ENCODE assay signal across 1 cellular context in the genomic region with DNA sequence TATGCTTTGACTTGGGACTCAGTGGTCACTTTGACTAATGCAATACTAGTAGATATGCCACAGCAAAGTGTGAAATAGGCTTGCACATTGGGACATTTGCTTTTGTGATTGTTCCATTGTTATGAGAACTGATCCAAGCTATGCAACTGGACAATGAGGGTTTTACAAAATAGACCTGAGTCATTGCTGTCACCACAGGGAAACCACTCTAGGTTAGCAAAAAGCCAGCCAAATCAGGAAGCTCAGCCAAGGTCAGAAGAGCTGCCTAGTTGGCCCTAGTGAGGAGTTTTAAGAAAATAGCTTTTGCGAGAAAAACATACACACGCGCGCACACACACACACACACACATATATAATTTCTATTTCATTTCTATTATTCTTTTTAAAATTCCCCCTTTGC.
TF ChIP-seq lines count a peak whose summit lies in the region.

No MANE protein-coding gene starts in this region.

TF ChIP-seq in H1, 55 proteins besides CTCF, POLR2A, EP300 and RAD21:
- TF ChIP-seq, protein P1, sequence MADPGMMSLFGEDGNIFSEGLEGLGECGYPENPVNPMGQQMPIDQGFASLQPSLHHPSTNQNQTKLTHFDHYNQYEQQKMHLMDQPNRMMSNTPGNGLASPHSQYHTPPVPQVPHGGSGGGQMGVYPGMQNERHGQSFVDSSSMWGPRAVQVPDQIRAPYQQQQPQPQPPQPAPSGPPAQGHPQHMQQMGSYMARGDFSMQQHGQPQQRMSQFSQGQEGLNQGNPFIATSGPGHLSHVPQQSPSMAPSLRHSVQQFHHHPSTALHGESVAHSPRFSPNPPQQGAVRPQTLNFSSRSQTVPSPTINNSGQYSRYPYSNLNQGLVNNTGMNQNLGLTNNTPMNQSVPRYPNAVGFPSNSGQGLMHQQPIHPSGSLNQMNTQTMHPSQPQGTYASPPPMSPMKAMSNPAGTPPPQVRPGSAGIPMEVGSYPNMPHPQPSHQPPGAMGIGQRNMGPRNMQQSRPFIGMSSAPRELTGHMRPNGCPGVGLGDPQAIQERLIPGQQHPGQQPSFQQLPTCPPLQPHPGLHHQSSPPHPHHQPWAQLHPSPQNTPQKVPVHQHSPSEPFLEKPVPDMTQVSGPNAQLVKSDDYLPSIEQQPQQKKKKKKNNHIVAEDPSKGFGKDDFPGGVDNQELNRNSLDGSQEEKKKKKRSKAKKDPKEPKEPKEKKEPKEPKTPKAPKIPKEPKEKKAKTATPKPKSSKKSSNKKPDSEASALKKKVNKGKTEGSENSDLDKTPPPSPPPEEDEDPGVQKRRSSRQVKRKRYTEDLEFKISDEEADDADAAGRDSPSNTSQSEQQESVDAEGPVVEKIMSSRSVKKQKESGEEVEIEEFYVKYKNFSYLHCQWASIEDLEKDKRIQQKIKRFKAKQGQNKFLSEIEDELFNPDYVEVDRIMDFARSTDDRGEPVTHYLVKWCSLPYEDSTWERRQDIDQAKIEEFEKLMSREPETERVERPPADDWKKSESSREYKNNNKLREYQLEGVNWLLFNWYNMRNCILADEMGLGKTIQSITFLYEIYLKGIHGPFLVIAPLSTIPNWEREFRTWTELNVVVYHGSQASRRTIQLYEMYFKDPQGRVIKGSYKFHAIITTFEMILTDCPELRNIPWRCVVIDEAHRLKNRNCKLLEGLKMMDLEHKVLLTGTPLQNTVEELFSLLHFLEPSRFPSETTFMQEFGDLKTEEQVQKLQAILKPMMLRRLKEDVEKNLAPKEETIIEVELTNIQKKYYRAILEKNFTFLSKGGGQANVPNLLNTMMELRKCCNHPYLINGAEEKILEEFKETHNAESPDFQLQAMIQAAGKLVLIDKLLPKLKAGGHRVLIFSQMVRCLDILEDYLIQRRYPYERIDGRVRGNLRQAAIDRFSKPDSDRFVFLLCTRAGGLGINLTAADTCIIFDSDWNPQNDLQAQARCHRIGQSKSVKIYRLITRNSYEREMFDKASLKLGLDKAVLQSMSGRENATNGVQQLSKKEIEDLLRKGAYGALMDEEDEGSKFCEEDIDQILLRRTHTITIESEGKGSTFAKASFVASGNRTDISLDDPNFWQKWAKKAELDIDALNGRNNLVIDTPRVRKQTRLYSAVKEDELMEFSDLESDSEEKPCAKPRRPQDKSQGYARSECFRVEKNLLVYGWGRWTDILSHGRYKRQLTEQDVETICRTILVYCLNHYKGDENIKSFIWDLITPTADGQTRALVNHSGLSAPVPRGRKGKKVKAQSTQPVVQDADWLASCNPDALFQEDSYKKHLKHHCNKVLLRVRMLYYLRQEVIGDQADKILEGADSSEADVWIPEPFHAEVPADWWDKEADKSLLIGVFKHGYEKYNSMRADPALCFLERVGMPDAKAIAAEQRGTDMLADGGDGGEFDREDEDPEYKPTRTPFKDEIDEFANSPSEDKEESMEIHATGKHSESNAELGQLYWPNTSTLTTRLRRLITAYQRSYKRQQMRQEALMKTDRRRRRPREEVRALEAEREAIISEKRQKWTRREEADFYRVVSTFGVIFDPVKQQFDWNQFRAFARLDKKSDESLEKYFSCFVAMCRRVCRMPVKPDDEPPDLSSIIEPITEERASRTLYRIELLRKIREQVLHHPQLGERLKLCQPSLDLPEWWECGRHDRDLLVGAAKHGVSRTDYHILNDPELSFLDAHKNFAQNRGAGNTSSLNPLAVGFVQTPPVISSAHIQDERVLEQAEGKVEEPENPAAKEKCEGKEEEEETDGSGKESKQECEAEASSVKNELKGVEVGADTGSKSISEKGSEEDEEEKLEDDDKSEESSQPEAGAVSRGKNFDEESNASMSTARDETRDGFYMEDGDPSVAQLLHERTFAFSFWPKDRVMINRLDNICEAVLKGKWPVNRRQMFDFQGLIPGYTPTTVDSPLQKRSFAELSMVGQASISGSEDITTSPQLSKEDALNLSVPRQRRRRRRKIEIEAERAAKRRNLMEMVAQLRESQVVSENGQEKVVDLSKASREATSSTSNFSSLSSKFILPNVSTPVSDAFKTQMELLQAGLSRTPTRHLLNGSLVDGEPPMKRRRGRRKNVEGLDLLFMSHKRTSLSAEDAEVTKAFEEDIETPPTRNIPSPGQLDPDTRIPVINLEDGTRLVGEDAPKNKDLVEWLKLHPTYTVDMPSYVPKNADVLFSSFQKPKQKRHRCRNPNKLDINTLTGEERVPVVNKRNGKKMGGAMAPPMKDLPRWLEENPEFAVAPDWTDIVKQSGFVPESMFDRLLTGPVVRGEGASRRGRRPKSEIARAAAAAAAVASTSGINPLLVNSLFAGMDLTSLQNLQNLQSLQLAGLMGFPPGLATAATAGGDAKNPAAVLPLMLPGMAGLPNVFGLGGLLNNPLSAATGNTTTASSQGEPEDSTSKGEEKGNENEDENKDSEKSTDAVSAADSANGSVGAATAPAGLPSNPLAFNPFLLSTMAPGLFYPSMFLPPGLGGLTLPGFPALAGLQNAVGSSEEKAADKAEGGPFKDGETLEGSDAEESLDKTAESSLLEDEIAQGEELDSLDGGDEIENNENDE (IDR thresholded peaks at IDR 0.05; ENCODE audit: insufficient replicate concordance, low read length), result no peak
- TF ChIP-seq BACH1 (IDR thresholded peaks at IDR 0.05; ENCODE audit: low read length) (0 out of 2 replicates have a peak, but pooled peaks have one; percentile 56), TAF7 (optimal IDR thresholded peaks at IDR 0.05; ENCODE audit: borderline replicate concordance, low read depth, low read length) (no peak), SAP30 (IDR thresholded peaks at IDR 0.05; ENCODE audit: insufficient read depth, insufficient replicate concordance, low read length) (no peak), TCF12 (IDR thresholded peaks at IDR 0.05; ENCODE audit: low read depth, low read length) (no peak), GABPA (IDR thresholded peaks at IDR 0.05; ENCODE audit: borderline replicate concordance, insufficient read depth, low read length) (no peak)
- TF ChIP-seq, protein P2, sequence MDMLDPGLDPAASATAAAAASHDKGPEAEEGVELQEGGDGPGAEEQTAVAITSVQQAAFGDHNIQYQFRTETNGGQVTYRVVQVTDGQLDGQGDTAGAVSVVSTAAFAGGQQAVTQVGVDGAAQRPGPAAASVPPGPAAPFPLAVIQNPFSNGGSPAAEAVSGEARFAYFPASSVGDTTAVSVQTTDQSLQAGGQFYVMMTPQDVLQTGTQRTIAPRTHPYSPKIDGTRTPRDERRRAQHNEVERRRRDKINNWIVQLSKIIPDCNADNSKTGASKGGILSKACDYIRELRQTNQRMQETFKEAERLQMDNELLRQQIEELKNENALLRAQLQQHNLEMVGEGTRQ (IDR thresholded peaks at IDR 0.05; ENCODE audit: low read length), result no peak
